8 cellular contexts compared by ENCODE assay signal in genomic region chr2:190578158-190579057, GRCh38. TPM values are rescaled to one million over a fixed set of nuclear protein-coding genes. Genes with fewer than 3 reads are reported as not detected.
DNase-seq lines count a peak whose midpoint lies in the region; ATAC-seq and TF ChIP-seq lines count a peak whose summit lies in the region.

No MANE protein-coding gene starts in this region.

- TF ChIP-seq CTCF in left lung (IDR thresholded peaks at IDR 0.05) (no peak), upper lobe of right lung (IDR thresholded peaks at IDR 0.05) (no peak)

- peak overlapping the region in 7 of 8 donors; percentile 11 to 87 (median 35) for H3K27ac Mint-ChIP-seq in CD8-positive, alpha-beta memory T cell
- peak overlapping the region; percentile 56 for H3K27ac Mint-ChIP-seq in activated T-helper 2 cell treated with anti-CD3 and anti-CD28 coated beads, Interferon-gamma antibody, Interleukin-2, Interleukin-4, amounts not matched to agents 10 μg/mL and 5 μg/mL and 100 μg/mL, durations not matched to agents 14 hours and 24 hours and 36 hours

- no peak overlapping the region for H3K27ac ChIP-seq in CD8-positive, alpha-beta memory T cell (ENCODE audit: low read depth, low read length)
- H3K27ac ChIP-seq in left lung (peak overlapping the region in 1 of 2 donors; percentile 35), upper lobe of right lung (no peak overlapping the region)

- H3K4me1 ChIP-seq in CD8-positive, alpha-beta memory T cell (ENCODE audit: insufficient read depth, low read length), result peaks cover 29% of the 10 kb centered on the region
- peaks cover 8 to 15% of the 10 kb centered on the region in 2 donors for H3K4me1 ChIP-seq in left lung
- H3K4me1 ChIP-seq in upper lobe of right lung, result peaks cover 11% of the 10 kb centered on the region

- no peaks in the 10 kb centered on the region for H3K27me3 ChIP-seq in CD8-positive, alpha-beta memory T cell (ENCODE audit: insufficient read depth, low read length, poor library complexity, severe bottlenecking)
- H3K27me3 ChIP-seq in left lung (no peaks in the 10 kb centered on the region), upper lobe of right lung (no peaks in the 10 kb centered on the region)

- peak in 1 of 5 donors; percentile 22 for DNase-seq in CD8-positive, alpha-beta memory T cell
- peak; percentile 24 for DNase-seq in HuH-7 (ENCODE audit: low spot score)
- DNase-seq in activated T-helper 2 cell treated with anti-CD3 and anti-CD28 coated beads, Interferon-gamma antibody, Interleukin-2, Interleukin-4, amounts not matched to agents 10 μg/mL and 5 μg/mL and 100 μg/mL, durations not matched to agents 14 hours and 24 hours and 36 hours (ENCODE audit: low spot score), result no peak
- DNase-seq in left lung, result no peak
- no peak for DNase-seq in upper lobe of right lung
- no peak for DNase-seq in HK-2 (ENCODE audit: unreplicated experiment)
- no peak for DNase-seq in GOT3 (lab: John Stamatoyannopoulos, UW)

- POLR2A ChIA-PET in CD8-positive, alpha-beta memory T cell (lab: Charles Lee), result no interaction called here

- CTCF ChIA-PET in CD8-positive, alpha-beta memory T cell (lab: Charles Lee), result no interaction called here

- H3K4me3 Mint-ChIP-seq in CD8-positive, alpha-beta memory T cell, result peak overlapping the region in 6 of 7 donors; percentile 4 to 65 (median 22)
- H3K4me3 Mint-ChIP-seq in activated T-helper 2 cell treated with anti-CD3 and anti-CD28 coated beads, Interferon-gamma antibody, Interleukin-2, Interleukin-4, amounts not matched to agents 10 μg/mL and 5 μg/mL and 100 μg/mL, durations not matched to agents 14 hours and 24 hours and 36 hours (ENCODE audit: low read depth), result no peak overlapping the region

- H3K36me3 Mint-ChIP-seq in CD8-positive, alpha-beta memory T cell, result peaks cover 0 to 3% (median 0%) of the 10 kb centered on the region in 3 donors
- H3K36me3 Mint-ChIP-seq in activated T-helper 2 cell treated with anti-CD3 and anti-CD28 coated beads, Interferon-gamma antibody, Interleukin-2, Interleukin-4, amounts not matched to agents 10 μg/mL and 5 μg/mL and 100 μg/mL, durations not matched to agents 14 hours and 24 hours and 36 hours (ENCODE audit: low read depth), result no peaks in the 10 kb centered on the region

- no peaks in the 10 kb centered on the region for H3K9me3 ChIP-seq in CD8-positive, alpha-beta memory T cell (ENCODE audit: low read length)
- no peaks in the 10 kb centered on the region for H3K9me3 ChIP-seq in left lung
- no peaks in the 10 kb centered on the region for H3K9me3 ChIP-seq in upper lobe of right lung

- peaks cover 29 to 42% (median 36%) of the 10 kb centered on the region in 3 donors for H3K4me1 Mint-ChIP-seq in CD8-positive, alpha-beta memory T cell
- peaks cover 35% of the 10 kb centered on the region for H3K4me1 Mint-ChIP-seq in activated T-helper 2 cell treated with anti-CD3 and anti-CD28 coated beads, Interferon-gamma antibody, Interleukin-2, Interleukin-4, amounts not matched to agents 10 μg/mL and 5 μg/mL and 100 μg/mL, durations not matched to agents 14 hours and 24 hours and 36 hours (ENCODE audit: low read depth)

- ATAC-seq in left lung, result peak; percentile 88
- peak; percentile 59 for ATAC-seq in upper lobe of right lung
- no peak for ATAC-seq in GM18519 (IDR thresholded peaks at IDR 0.05; ENCODE audit: low FRiP score, unreplicated experiment)

- H3K36me3 ChIP-seq in CD8-positive, alpha-beta memory T cell (ENCODE audit: insufficient read depth, low read length), result no peaks in the 10 kb centered on the region
- H3K36me3 ChIP-seq in left lung (no peaks in the 10 kb centered on the region), upper lobe of right lung (no peaks in the 10 kb centered on the region)

- H3K4me3 ChIP-seq in CD8-positive, alpha-beta memory T cell (ENCODE audit: low read length), result no peak overlapping the region
- H3K4me3 ChIP-seq in left lung (no peak overlapping the region), upper lobe of right lung (no peak overlapping the region)

- no peaks in the 10 kb centered on the region for H3K27me3 Mint-ChIP-seq in CD8-positive, alpha-beta memory T cell
- no peaks in the 10 kb centered on the region for H3K27me3 Mint-ChIP-seq in activated T-helper 2 cell treated with anti-CD3 and anti-CD28 coated beads, Interferon-gamma antibody, Interleukin-2, Interleukin-4, amounts not matched to agents 10 μg/mL and 5 μg/mL and 100 μg/mL, durations not matched to agents 14 hours and 24 hours and 36 hours (ENCODE audit: low read depth)

- intact Hi-C loops in activated T-helper 2 cell treated with anti-CD3 and anti-CD28 coated beads, Interferon-gamma antibody, Interleukin-2, Interleukin-4, amounts not matched to agents 10 μg/mL and 5 μg/mL and 100 μg/mL, durations not matched to agents 14 hours and 24 hours and 36 hours (cut with micrococcal nuclease), result no loop called here
- intact Hi-C loops in left lung (cut with DNase I), result no loop called here
- intact Hi-C loops in upper lobe of right lung (cut with DNase I), result no loop called here

- no peaks in the 10 kb centered on the region for H3K9me3 Mint-ChIP-seq in CD8-positive, alpha-beta memory T cell
- H3K9me3 Mint-ChIP-seq in activated T-helper 2 cell treated with anti-CD3 and anti-CD28 coated beads, Interferon-gamma antibody, Interleukin-2, Interleukin-4, amounts not matched to agents 10 μg/mL and 5 μg/mL and 100 μg/mL, durations not matched to agents 14 hours and 24 hours and 36 hours, result no peaks in the 10 kb centered on the region

RNA-seq across cellular contexts. Expression of gene NEMP2, which starts 43.9 kb away (rescaled TPM):
- total RNA-seq in CD8-positive, alpha-beta memory T cell, result 10 to 100 TPM; 16.9 to 17.5 TPM
- 10.5 TPM for polyA plus RNA-seq in CD8-positive, alpha-beta memory T cell
- 15.2 and 15.5 TPM in 2 replicates for total RNA-seq in activated T-helper 2 cell treated with anti-CD3 and anti-CD28 coated beads, Interferon-gamma antibody, Interleukin-2, Interleukin-4, amounts not matched to agents 10 μg/mL and 5 μg/mL and 100 μg/mL, durations not matched to agents 14 hours and 24 hours and 36 hours
- 1 to 10 TPM; 8.1 to 9.3 TPM for total RNA-seq in left lung
- 8.0 TPM for total RNA-seq in upper lobe of right lung
